ENCODE assay signal across 8 cellular contexts in genomic region chr6:36546958-36547645, GRCh38. TPM values are rescaled to one million over a fixed set of nuclear protein-coding genes. Genes with fewer than 3 reads are reported as not detected.
DNase-seq lines count a peak whose midpoint lies in the region; ATAC-seq and TF ChIP-seq lines count a peak whose summit lies in the region.

Gene STK38, minus strand, starts transcription at chr6:36547479. Its CDS starts 7,277 bp downstream, at chr6:36540202.

- no peaks in the 10 kb centered on the region for H3K27me3 Mint-ChIP-seq in CD4-positive, CD25-positive, alpha-beta regulatory T cell

- no peak for TF ChIP-seq CTCF in lung (IDR thresholded peaks at IDR 0.05; ENCODE audit: control extremely low read depth, extremely low read depth)

- DNase-seq in CD4-positive, CD25-positive, alpha-beta regulatory T cell = peak; percentile 84 to 91 (median 89)
- peak; percentile 91 for DNase-seq in HT-29 (ENCODE audit: low spot score)
- DNase-seq in NK-92 (lab: John Stamatoyannopoulos, UW; ENCODE audit: unreplicated experiment) = peak; percentile 67
- peak; percentile 82 to 94 for DNase-seq in activated CD8-positive, alpha-beta memory T cell treated with anti-CD3 and anti-CD28 coated beads for 1 hour (ENCODE audit: extremely low read depth in 1 of 2, low read depth in 1 of 2)
- DNase-seq in effector CD4-positive, alpha-beta T cell = peak; percentile 90
- DNase-seq in lung (ENCODE audit: low spot score) = peak; percentile 92
- DNase-seq in stimulated activated CD4-positive, alpha-beta T cell treated with anti-CD3 and anti-CD28 coated beads, TNF-alpha, amount 100 ng/mL, for 24 hours (ENCODE audit: low read depth in 3 of 3) = peak; percentile 88 to 93 (median 89)

- H3K9me3 Mint-ChIP-seq in CD4-positive, CD25-positive, alpha-beta regulatory T cell = no peaks in the 10 kb centered on the region

- ATAC-seq in CD4-positive, CD25-positive, alpha-beta regulatory T cell (ENCODE audit: low read depth in 2 of 2) = peak; percentile 72 to 78
- ATAC-seq in GM19467 (IDR thresholded peaks at IDR 0.05; ENCODE audit: unreplicated experiment) (peak; percentile 56), lung (ENCODE audit: insufficient read depth, low FRiP score) (peak; percentile 94)

- no peaks in the 10 kb centered on the region for H3K27me3 ChIP-seq in CD4-positive, CD25-positive, alpha-beta regulatory T cell (ENCODE audit: control insufficient read depth, insufficient read depth, low read length)
- H3K27me3 ChIP-seq in lung (ENCODE audit: control insufficient read depth, insufficient read depth) = no peaks in the 10 kb centered on the region

- peak within 1 kb of the TSS; percentile 97 to 100 (median 99) for H3K27ac Mint-ChIP-seq in CD4-positive, CD25-positive, alpha-beta regulatory T cell

- peak within 1 kb of the TSS; percentile 90 for H3K27ac ChIP-seq in CD4-positive, CD25-positive, alpha-beta regulatory T cell (ENCODE audit: insufficient read depth, low read length, poor library complexity, severe bottlenecking)
- peak within 1 kb of the TSS; percentile 91 to 98 for H3K27ac ChIP-seq in lung (ENCODE audit: low read depth in 1 of 2, low read length in 1 of 2)

- peaks cover 47% of the 10 kb centered on the region for H3K4me1 ChIP-seq in CD4-positive, CD25-positive, alpha-beta regulatory T cell (ENCODE audit: control insufficient read depth, insufficient read depth, low read length, poor library complexity, severe bottlenecking)
- H3K4me1 ChIP-seq in lung (ENCODE audit: control insufficient read depth in 2 of 2, insufficient read depth in 2 of 2, low read length in 2 of 2) = peaks cover 5 to 6% of the 10 kb centered on the region in 2 donors

- peaks cover 2% of the 10 kb centered on the region for H3K36me3 ChIP-seq in CD4-positive, CD25-positive, alpha-beta regulatory T cell (ENCODE audit: control insufficient read depth, insufficient read depth, low read length)
- H3K36me3 ChIP-seq in lung (ENCODE audit: control insufficient read depth in 2 of 2, insufficient read depth in 2 of 2, low read length in 2 of 2) = no peaks in the 10 kb centered on the region

- peak within 1 kb of the TSS; percentile 99 for H3K4me3 ChIP-seq in CD4-positive, CD25-positive, alpha-beta regulatory T cell (ENCODE audit: low read depth, low read length)
- H3K4me3 ChIP-seq in lung = peak within 1 kb of the TSS; percentile 83

- H3K9me3 ChIP-seq in CD4-positive, CD25-positive, alpha-beta regulatory T cell (ENCODE audit: control insufficient read depth in 2 of 2, low read length in 2 of 2) = no peaks in the 10 kb centered on the region
- no peaks in the 10 kb centered on the region for H3K9me3 ChIP-seq in lung (ENCODE audit: control insufficient read depth in 2 of 2, insufficient read depth in 1 of 2, low read length in 1 of 2)

- 0 to 1% methylated on average over 51 of the region's 51 CpGs for WGBS in lung, 2 donors

- peaks cover 12% of the 10 kb centered on the region for H3K36me3 Mint-ChIP-seq in CD4-positive, CD25-positive, alpha-beta regulatory T cell

- H3K4me3 Mint-ChIP-seq in CD4-positive, CD25-positive, alpha-beta regulatory T cell = peak within 1 kb of the TSS; percentile 94 to 99 (median 98)

- peaks cover 9 to 51% (median 30%) of the 10 kb centered on the region in 4 donors for H3K4me1 Mint-ChIP-seq in CD4-positive, CD25-positive, alpha-beta regulatory T cell

RNA-seq across cellular contexts. Expression of gene STK38, which starts in this region (rescaled TPM):
- 106 TPM for total RNA-seq in CD4-positive, CD25-positive, alpha-beta regulatory T cell
- polyA plus RNA-seq in CD4-positive, CD25-positive, alpha-beta regulatory T cell = 100 to 1,000 TPM in 3 of 4 donors, 10 to 100 TPM in 1; 92.8 to 126 (median 113) TPM
- 6.5 and 8.1 TPM in 2 replicates for total RNA-seq in HT-29 (2014; rRNA removed; shearing (Covaris generic))
- total RNA-seq in lung = 10 to 100 TPM; 23.2 to 36.1 TPM
- 10 to 100 TPM; 16.7 to 22.4 TPM for polyA plus RNA-seq in lung

Comparison
In these comparisons a context has a peak if more than half of its experiments do, and no peak if none do; other contexts are left out.
1. Peak in every context shown above with its lines: DNase-seq, ATAC-seq, H3K4me3 ChIP-seq and H3K27ac ChIP-seq.
2. RNA of gene STK38 (polyA plus RNA-seq): 92.8 to 126 TPM in CD4-positive, CD25-positive, alpha-beta regulatory T cell; 16.7 to 22.4 TPM in lung; every median in the first group is over 4 times any median in the second.